Comparison of ENCODE assay signal across 14 cellular contexts in genomic region chr3:139284221-139284620, GRCh38.
"Had no signal": no experiment of that assay in that cellular context is flagged by ENCODE, and none has a peak within 500 bp of the region (broad histone marks: within the 10 kb centered on the region; RNA-seq: fewer than 3 reads in every experiment).

No MANE protein-coding gene starts in this region.

- H3K36me3 Mint-ChIP-seq: activated naive CD4-positive, alpha-beta T cell treated with anti-CD3 and anti-CD28 coated beads, Interleukin-2, amount 10 ng/mL, durations not matched to agents 7 days and 5 days; naive thymus-derived CD8-positive, alpha-beta T cell; stimulated activated naive B cell treated with anti-CD40 and anti-IgM and Interleukin-4, amounts not matched to agents 10 μg/mL and 1 μg/mL and 100 μg/mL, for 72 hours had no signal

- H3K9me3 Mint-ChIP-seq: activated naive CD4-positive, alpha-beta T cell treated with anti-CD3 and anti-CD28 coated beads, Interleukin-2, amount 10 ng/mL, durations not matched to agents 7 days and 5 days; naive thymus-derived CD8-positive, alpha-beta T cell; stimulated activated naive B cell treated with anti-CD40 and anti-IgM and Interleukin-4, amounts not matched to agents 10 μg/mL and 1 μg/mL and 100 μg/mL, for 72 hours had no signal

- H3K9me3 ChIP-seq: esophagus muscularis mucosa, neutrophil, thyroid gland, uterus had no signal

- H3K4me1 Mint-ChIP-seq: activated naive CD4-positive, alpha-beta T cell treated with anti-CD3 and anti-CD28 coated beads, Interleukin-2, amount 10 ng/mL, durations not matched to agents 7 days and 5 days; naive thymus-derived CD8-positive, alpha-beta T cell had no signal

- H3K27ac Mint-ChIP-seq: activated naive CD4-positive, alpha-beta T cell treated with anti-CD3 and anti-CD28 coated beads, Interleukin-2, amount 10 ng/mL, durations not matched to agents 7 days and 5 days; naive thymus-derived CD8-positive, alpha-beta T cell; stimulated activated naive B cell treated with anti-CD40 and anti-IgM and Interleukin-4, amounts not matched to agents 10 μg/mL and 1 μg/mL and 100 μg/mL, for 72 hours had no signal

- H3K27me3 ChIP-seq: cardiac muscle cell, esophagus muscularis mucosa, thyroid gland, uterus had no signal

- H3K36me3 ChIP-seq: cardiac muscle cell, esophagus muscularis mucosa, neutrophil, thyroid gland, uterus had no signal

- H3K27ac ChIP-seq: cardiac muscle cell, esophagus muscularis mucosa, neutrophil, thyroid gland, uterus had no signal

- H3K4me3 ChIP-seq: cardiac muscle cell, esophagus muscularis mucosa, thyroid gland, uterus had no signal

- DNase-seq: activated CD4-positive, CD25-positive, alpha-beta regulatory T cell treated with anti-CD3 and anti-CD28 coated beads, Interleukin-2, amount 50 U/mL, for 72 hours; activated naive CD4-positive, alpha-beta T cell treated with anti-CD3 and anti-CD28 coated beads, Interleukin-2, amount 10 ng/mL, durations not matched to agents 7 days and 5 days; activated T-cell treated with anti-CD3 and anti-CD28 coated beads, Interleukin-2, amount 50 U/mL, for 1 hour; head of caudate nucleus; mesenchymal stem cell; naive thymus-derived CD8-positive, alpha-beta T cell; stimulated activated CD4-positive, alpha-beta T cell treated with anti-CD3 and anti-CD28 coated beads, Interleukin-2, amount 100 ng/mL, for 48 hours; stimulated activated naive B cell treated with anti-CD40 and anti-IgM and Interleukin-4, amounts not matched to agents 10 μg/mL and 1 μg/mL and 100 μg/mL, for 72 hours; T1000; thyroid gland; uterus had no signal

- ATAC-seq: naive thymus-derived CD8-positive, alpha-beta T cell; stimulated activated naive B cell treated with anti-CD40 and anti-IgM and Interleukin-4, amounts not matched to agents 10 μg/mL and 1 μg/mL and 100 μg/mL, for 72 hours had no signal

- H3K4me3 Mint-ChIP-seq: activated naive CD4-positive, alpha-beta T cell treated with anti-CD3 and anti-CD28 coated beads, Interleukin-2, amount 10 ng/mL, durations not matched to agents 7 days and 5 days; naive thymus-derived CD8-positive, alpha-beta T cell; stimulated activated naive B cell treated with anti-CD40 and anti-IgM and Interleukin-4, amounts not matched to agents 10 μg/mL and 1 μg/mL and 100 μg/mL, for 72 hours had no signal
